8 cellular contexts compared by ENCODE assay signal in genomic region chr3:177300039-177300833, GRCh38.
A peak's percentile ranks its signal among the peaks of the same experiment; 100 is the strongest.
DNase-seq lines count a peak whose midpoint lies in the region; ATAC-seq, FAIRE-seq and TF ChIP-seq lines count a peak whose summit lies in the region.

No MANE protein-coding gene starts in this region.

- H3K36me3 ChIP-seq in K562 (ENCODE audit: control insufficient read depth, insufficient read depth, low read length) (no peaks in the 10 kb centered on the region), neuronal stem cell (replicated peaks in 1 of 2; ENCODE audit: control insufficient read depth in 2 of 2, insufficient read depth in 2 of 2, low read length in 2 of 2) (no peaks in the 10 kb centered on the region), MM.1S (replicated peaks; ENCODE audit: insufficient read depth, low read length) (no peaks in the 10 kb centered on the region)

- 18% methylated on average over 12 of the region's 12 CpGs for WGBS in K562 (ENCODE audit: insufficient coverage, low coverage, missing lambda C conversion rate)
- no CpG with 5 or more reads among the region's 12 CpGs for WGBS in neuronal stem cell (ENCODE audit: extremely low coverage in 2 of 2, insufficient read length in 2 of 2, insufficient replicate concordance in 1 of 2), 2 donors

- POLR2A ChIA-PET in K562 (lab: Yijun Ruan, JAX) = interaction anchor here (0.6 to 1.3 kb wide), 3 partner anchors 11 to 120 kb away, joined by 3 read pairs; no protein-coding TSS in a partner anchor

- H2BK5ac ChIP-seq in neuronal stem cell (ENCODE audit: low read length) = no peak overlapping the region

- H3K79me2 ChIP-seq in K562 (ENCODE audit: control insufficient read depth, insufficient read depth, low read length) (no peaks in the 10 kb centered on the region), MM.1S (ENCODE audit: low read length) (no peaks in the 10 kb centered on the region)

- H3K9me3 ChIP-seq in K562 (replicated peaks; ENCODE audit: control insufficient read depth, insufficient read depth, low read depth, low read length) = no peaks in the 10 kb centered on the region
- no peaks in the 10 kb centered on the region for H3K9me3 ChIP-seq in neuronal stem cell (replicated peaks in 1 of 2; ENCODE audit: control insufficient read depth in 2 of 2, insufficient read depth in 1 of 2, low read depth in 1 of 2, low read length in 2 of 2)
- H3K9me3 ChIP-seq in MM.1S (replicated peaks; ENCODE audit: insufficient read depth, low read length) = no peaks in the 10 kb centered on the region

- no peaks in the 10 kb centered on the region for H3K9me2 ChIP-seq in MM.1S (replicated peaks; ENCODE audit: insufficient read depth, low read length)

- FAIRE-seq in K562 (lab: Jason Lieb, UNC) = peak; percentile 92

- H2AK5ac ChIP-seq in neuronal stem cell (ENCODE audit: low read depth, low read length) = no peak overlapping the region

- no peaks in the 10 kb centered on the region for H3K9me1 ChIP-seq in K562 (ENCODE audit: control insufficient read depth, insufficient read depth, low read length)

- H3K79me1 ChIP-seq in neuronal stem cell (ENCODE audit: low read depth, low read length) = no peaks in the 10 kb centered on the region

- TF ChIP-seq RAD21 in K562 (CRISPR knock-in tag; conservative IDR thresholded peaks at IDR 0.05 in 1 of 2, IDR thresholded peaks at IDR 0.05 in 1 of 2) = peak in 1 of 2 experiments; percentile 14; a peak in 1 of 4 replicates

- H3K27me3 ChIP-seq in K562 (ENCODE audit: control insufficient read depth in 2 of 2, insufficient read depth in 2 of 2, low read length in 2 of 2) (no peaks in the 10 kb centered on the region), neuronal stem cell (ENCODE audit: control insufficient read depth in 3 of 3, insufficient read depth in 3 of 3, low read depth in 1 of 3, low read length in 3 of 3) (no peaks in the 10 kb centered on the region), MM.1S (replicated peaks; ENCODE audit: insufficient read depth, low read length) (no peaks in the 10 kb centered on the region)

- DNase-seq in AG09319 (ENCODE audit: extremely low read depth, low read depth) (peak; percentile 85), K562 (ENCODE audit: extremely low read depth in 1 of 4, low spot score in 3 of 4) (peak in 3 of 4 experiments; percentile 23 to 77 (median 65)), neuronal stem cell (ENCODE audit: low spot score) (no peak), MM.1S (no peak), NCI-H1930 (lab: John Stamatoyannopoulos, UW) (no peak)
- no peak for DNase-seq in stimulated activated CD4-positive, alpha-beta T cell treated with anti-CD3 and anti-CD28 coated beads, Interleukin-4, amount 100 ng/mL, for 24 hours

- peak; percentile 66 for ATAC-seq in GM19351 (IDR thresholded peaks at IDR 0.05; ENCODE audit: unreplicated experiment)
- peak; percentile 58 for ATAC-seq in HG03565 (IDR thresholded peaks at IDR 0.05; ENCODE audit: unreplicated experiment)
- peak; percentile 85 for ATAC-seq in K562

- H3F3A ChIP-seq in MM.1S (ENCODE audit: insufficient read depth, low read length) = no peaks in the 10 kb centered on the region

- CTCF ChIA-PET in K562 (lab: Yijun Ruan, JAX; ENCODE audit: low intra/inter-chr PET ratio) = no interaction called here

- H3K4ac ChIP-seq in neuronal stem cell (ENCODE audit: low read length) = no peak overlapping the region

- H3K4me3 ChIP-seq in K562 (no peak overlapping the region), neuronal stem cell (ENCODE audit: low read length in 2 of 2) (no peak overlapping the region), MM.1S (ENCODE audit: low read length) (no peak overlapping the region)

- in situ Hi-C loops in K562 (cut with MboI) = no loop called here

- H3K9ac ChIP-seq in K562 (ENCODE audit: insufficient read depth in 1 of 2, low read depth in 2 of 2, low read length in 2 of 2) (peak overlapping the region; percentile 35 to 65; a peak in 3 of 4 replicates), neuronal stem cell (ENCODE audit: low read depth, low read length, poor library complexity) (no peak overlapping the region), MM.1S (ENCODE audit: low read length) (no peak overlapping the region)

- intact Hi-C loops in K562 (cut with micrococcal nuclease) = loop anchor here (1.0 to 5.0 kb wide), 2 partner anchors 37 to 57 kb away; no protein-coding TSS in a partner anchor

- no peak overlapping the region for H2BK120ac ChIP-seq in neuronal stem cell (ENCODE audit: low read depth, low read length)

- TF ChIP-seq EP300 in K562 (IDR thresholded peaks at IDR 0.05; ENCODE audit: low read length) = peak; percentile 56; the same call in 1 of the 2 replicates

- H3K18ac ChIP-seq in neuronal stem cell (ENCODE audit: low read length) = no peak overlapping the region

- H3K4me1 ChIP-seq in K562 (replicated peaks in 1 of 2; ENCODE audit: control insufficient read depth in 2 of 2, insufficient read depth in 2 of 2, low read length in 2 of 2) (peaks cover 4 to 10% of the 10 kb centered on the region in 2 experiments; a peak in 3 of 5 replicates), neuronal stem cell (ENCODE audit: control insufficient read depth in 2 of 2, insufficient read depth in 1 of 2, low read depth in 1 of 2, low read length in 2 of 2) (peaks cover 3 to 9% of the 10 kb centered on the region in 2 donors), MM.1S (ENCODE audit: low read length) (peaks cover 3% of the 10 kb centered on the region; the same call in 1 of the 2 replicates)

- H2BK12ac ChIP-seq in neuronal stem cell (ENCODE audit: low read length) = no peak overlapping the region

- no TSS peak for BruUV-seq in K562 (replicated peaks; lab: Mats Ljungman, UMichigan)

- H4K20me1 ChIP-seq in K562 (replicated peaks; ENCODE audit: control insufficient read depth, insufficient read depth, low read length) (no peaks in the 10 kb centered on the region), MM.1S (ENCODE audit: insufficient read depth, low read length) (no peaks in the 10 kb centered on the region)

- TF ChIP-seq CTCF in AG09319 (IDR thresholded peaks at IDR 0.05; ENCODE audit: low read depth, low read length) (no peak), K562 (IDR thresholded peaks at IDR 0.05 in 2 of 3, conservative IDR thresholded peaks at IDR 0.05 in 1 of 3; ENCODE audit: insufficient read depth in 2 of 3, low read depth in 1 of 3, low read length in 3 of 3) (no peak), MM.1S (IDR thresholded peaks at IDR 0.05; ENCODE audit: low read length) (no peak)

- no peak overlapping the region for H3K23ac ChIP-seq in neuronal stem cell (ENCODE audit: low read depth, low read length, poor library complexity)

- no peak overlapping the region for H4K8ac ChIP-seq in neuronal stem cell (ENCODE audit: low read depth, low read length)

- H2BK15ac ChIP-seq in neuronal stem cell (ENCODE audit: low read length) = no peak overlapping the region

- H3K4me2 ChIP-seq in K562 (ENCODE audit: insufficient read depth, low read length) (peak overlapping the region; percentile 74), neuronal stem cell (ENCODE audit: insufficient read depth, low read length, poor library complexity, severe bottlenecking) (no peak overlapping the region), MM.1S (ENCODE audit: low read depth, low read length) (no peak overlapping the region)

- H3K14ac ChIP-seq in neuronal stem cell (ENCODE audit: low read length) = no peak overlapping the region

- H3K27ac ChIP-seq in K562 (ENCODE audit: extremely low read depth, low read depth, low read length) = peak overlapping the region; percentile 58
- H3K27ac ChIP-seq in neuronal stem cell (replicated peaks; ENCODE audit: low read length) = no peak overlapping the region
- H3K27ac ChIP-seq in MM.1S (ENCODE audit: low read length) = no peak overlapping the region

- no peak overlapping the region for H4K91ac ChIP-seq in neuronal stem cell (ENCODE audit: low read depth, low read length, poor library complexity)

- no peak for TF ChIP-seq POLR2A in K562 (conservative IDR thresholded peaks at IDR 0.05)

- H2AFZ ChIP-seq in K562 (ENCODE audit: low read depth, low read length) (peak overlapping the region; percentile 81), neuronal stem cell (ENCODE audit: low read length) (peak overlapping the region; percentile 84), MM.1S (ENCODE audit: low read length) (no peak overlapping the region)

TF ChIP-seq in K562, 482 proteins besides CTCF, POLR2A, EP300 and RAD21 (continues in another document):
- TF ChIP-seq CTBP1 (IDR thresholded peaks at IDR 0.05; ENCODE audit: borderline replicate concordance) = peak; percentile 69
- TF ChIP-seq ZMIZ1 (IDR thresholded peaks at IDR 0.05; ENCODE audit: low read depth in 2 of 2, low read length in 2 of 2) = 0 out of 4 replicates have a peak, but pooled peaks of 1 of the 2 experiments have one; percentile 32
- peak; percentile 68 for TF ChIP-seq CBFA2T2 (conservative IDR thresholded peaks at IDR 0.05)
- TF ChIP-seq ETV5 (CRISPR knock-in tag; IDR thresholded peaks at IDR 0.05; ENCODE audit: low read depth) = no peak
- no peak for TF ChIP-seq MXI1 (IDR thresholded peaks at IDR 0.05; ENCODE audit: low read depth, low read length)
- no peak for TF ChIP-seq RBM22 (IDR thresholded peaks at IDR 0.05; ENCODE audit: low read depth, low read length, poor library complexity, severe bottlenecking)
- no peak for TF ChIP-seq ZNF316 (IDR thresholded peaks at IDR 0.05)

Comparison
In these comparisons a context has a peak if more than half of its experiments do, and no peak if none do; other contexts are left out.
1. DNase-seq: peak in AG09319 (single experiment) and K562 (3 of 4); none in neuronal stem cell (single experiment), stimulated activated CD4-positive, alpha-beta T cell treated with anti-CD3 and anti-CD28 coated beads, Interleukin-4, amount 100 ng/mL, for 24 hours (single experiment), MM.1S (single experiment) and NCI-H1930 (0 of 2).
2. H3K9ac ChIP-seq: peak in K562 (2 of 2); none in neuronal stem cell (single experiment) and MM.1S (single experiment).
3. Peak in every context shown above with its lines, with median percentiles within 50 percentile points of each other: ATAC-seq.